13 cellular contexts compared by ENCODE assay signal in the genomic region with DNA sequence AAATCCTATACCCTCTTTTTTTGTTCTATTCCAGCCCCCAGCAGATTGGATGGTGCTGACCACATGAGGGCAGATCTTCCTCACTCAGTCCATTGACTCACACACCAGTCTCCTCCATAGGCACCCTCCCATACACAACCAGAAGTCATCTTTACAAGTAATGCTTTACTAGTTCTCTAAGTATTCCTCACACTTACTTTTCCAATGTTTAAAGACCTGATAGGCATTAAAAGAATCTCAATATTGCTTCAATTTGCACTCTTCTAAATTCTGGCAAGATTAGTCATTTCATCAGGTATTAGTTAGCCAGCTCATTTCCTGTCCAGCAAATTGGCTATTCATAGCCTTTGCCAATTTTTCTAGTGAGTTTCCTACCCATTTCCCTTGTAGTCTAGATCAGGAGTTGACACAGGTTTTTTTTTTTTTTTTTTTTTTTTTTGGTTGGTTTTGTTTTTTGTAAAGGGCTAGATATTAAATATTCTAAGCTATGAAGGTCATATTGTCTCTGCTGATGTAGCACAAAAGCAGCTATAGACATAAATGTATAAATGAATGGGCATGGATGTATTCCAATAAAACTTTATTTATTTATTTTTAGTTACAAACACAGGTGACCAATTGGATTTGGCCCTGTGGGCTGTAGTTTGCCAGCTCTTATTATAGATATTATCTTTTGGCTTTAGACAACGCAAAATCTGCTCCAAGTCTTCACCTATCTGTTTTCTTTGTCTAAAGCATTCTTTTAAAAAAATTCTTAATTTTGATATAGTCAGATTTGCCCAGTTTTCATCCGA.
A peak's percentile ranks its signal among the peaks of the same experiment; 100 is the strongest.
DNase-seq lines count a peak whose midpoint lies in the region; ATAC-seq and TF ChIP-seq lines count a peak whose summit lies in the region.
"Had no signal": no experiment of that assay in that cellular context is flagged by ENCODE, and none has a peak within 500 bp of the region (broad histone marks: within the 10 kb centered on the region; RNA-seq: fewer than 3 reads in every experiment).

No MANE protein-coding gene starts in this region.

- WGBS in mesenchymal stem cell, result no CpG with 5 or more reads among the region's 2 CpGs

- H4K20me1 ChIP-seq in PC-9 (ENCODE audit: insufficient read depth), result no peaks in the 10 kb centered on the region

- H4K91ac ChIP-seq in mesenchymal stem cell (ENCODE audit: low read length), result no peak overlapping the region

- no peak overlapping the region for H2BK12ac ChIP-seq in mesenchymal stem cell (ENCODE audit: low read length in 2 of 2)

- H3K36me3 ChIP-seq in PC-9 (ENCODE audit: low read depth) (no peaks in the 10 kb centered on the region), mesenchymal stem cell (ENCODE audit: control insufficient read depth in 1 of 2, insufficient read depth in 2 of 2, low read depth in 1 of 2, low read length in 2 of 2) (no peaks in the 10 kb centered on the region)
- H3K36me3 ChIP-seq: spleen had no signal

- H3K9me3 ChIP-seq in PC-9 (ENCODE audit: insufficient read depth, low read depth) (no peaks in the 10 kb centered on the region), mesenchymal stem cell (ENCODE audit: control insufficient read depth, low read length) (no peaks in the 10 kb centered on the region)
- H3K9me3 ChIP-seq: spleen had no signal

- peak overlapping the region; percentile 42 for H2AK5ac ChIP-seq in mesenchymal stem cell (ENCODE audit: low read length, severe bottlenecking)

- no peaks in the 10 kb centered on the region for H3K9me3 Mint-ChIP-seq in chondrocyte (ENCODE audit: low read depth)
- H3K9me3 Mint-ChIP-seq in activated T-cell treated with anti-CD3 and anti-CD28 coated beads, Interleukin-2, amount 50 U/mL, for 72 hours, result no peaks in the 10 kb centered on the region
- H3K9me3 Mint-ChIP-seq: H9 had no signal

- POLR2A ChIA-PET in PC-9 (lab: Charles Lee; ENCODE audit: unreplicated experiment), result interaction anchor here (0.7 kb wide), 1 partner anchor 460 kb away, joined by 21 read pairs; no protein-coding TSS in a partner anchor
- POLR2A ChIA-PET in HEK293T (lab: Yijun Ruan, JAX), result no interaction called here

- no peak overlapping the region for H3K4me3 ChIP-seq in PC-9
- no peak overlapping the region for H3K4me3 ChIP-seq in mesenchymal stem cell (ENCODE audit: insufficient read depth in 1 of 2, low read depth in 1 of 2, low read length in 2 of 2)
- H3K4me3 ChIP-seq: spleen had no signal

- H3K36me3 Mint-ChIP-seq in chondrocyte (ENCODE audit: low read depth), result no peaks in the 10 kb centered on the region
- H3K36me3 Mint-ChIP-seq in activated T-cell treated with anti-CD3 and anti-CD28 coated beads, Interleukin-2, amount 50 U/mL, for 72 hours (ENCODE audit: insufficient read depth in 2 of 2), result no peaks in the 10 kb centered on the region

- ATAC-seq in activated T-cell treated with anti-CD3 and anti-CD28 coated beads, Interleukin-2, amount 50 U/mL, for 72 hours (replicated peaks in 1 of 2), result no peak
- no peak for ATAC-seq in HG03159 (IDR thresholded peaks at IDR 0.05; ENCODE audit: unreplicated experiment)

- H3K4me2 ChIP-seq in PC-9 (peak overlapping the region; percentile 31; the same call in 1 of the 2 replicates), mesenchymal stem cell (ENCODE audit: low read length, poor library complexity, severe bottlenecking) (no peak overlapping the region)

- H3K27me3 Mint-ChIP-seq in chondrocyte (ENCODE audit: low read depth), result no peaks in the 10 kb centered on the region
- H3K27me3 Mint-ChIP-seq in activated T-cell treated with anti-CD3 and anti-CD28 coated beads, Interleukin-2, amount 50 U/mL, for 72 hours (ENCODE audit: low read depth), result peaks cover 16% of the 10 kb centered on the region

- no peak overlapping the region for H3K23ac ChIP-seq in mesenchymal stem cell (ENCODE audit: low read length in 2 of 2)

- H2AFZ ChIP-seq in PC-9 (no peak overlapping the region), mesenchymal stem cell (ENCODE audit: low read depth, low read length) (no peak overlapping the region)

- no peak overlapping the region for H3K18ac ChIP-seq in mesenchymal stem cell (ENCODE audit: low read depth in 1 of 2, low read length in 2 of 2)

- H3K4me1 Mint-ChIP-seq in chondrocyte (ENCODE audit: low read depth), result peaks cover 37% of the 10 kb centered on the region
- peaks cover 24% of the 10 kb centered on the region for H3K4me1 Mint-ChIP-seq in activated T-cell treated with anti-CD3 and anti-CD28 coated beads, Interleukin-2, amount 50 U/mL, for 72 hours (ENCODE audit: low read depth)

- no peaks in the 10 kb centered on the region for H3K79me2 ChIP-seq in PC-9 (ENCODE audit: low read depth)

- no TSS peak for BruUV-seq in PC-9 (replicated peaks; lab: Mats Ljungman, UMichigan)

- H3K14ac ChIP-seq in mesenchymal stem cell (ENCODE audit: low read length in 2 of 2), result no peak overlapping the region

- H3K27ac Mint-ChIP-seq in chondrocyte (ENCODE audit: unreplicated experiment), result peak overlapping the region; percentile 41
- H3K27ac Mint-ChIP-seq in activated T-cell treated with anti-CD3 and anti-CD28 coated beads, Interleukin-2, amount 50 U/mL, for 72 hours, result no peak overlapping the region

- H4K8ac ChIP-seq in mesenchymal stem cell (ENCODE audit: low read length), result no peak overlapping the region

- no peaks in the 10 kb centered on the region for H3K27me3 ChIP-seq in PC-9 (ENCODE audit: insufficient read depth, low read depth)
- H3K27me3 ChIP-seq in mesenchymal stem cell (ENCODE audit: control insufficient read depth in 1 of 2, insufficient read depth in 1 of 2, low read length in 2 of 2), result no peaks in the 10 kb centered on the region

- H3K27ac ChIP-seq in PC-9 (peak overlapping the region; percentile 46), mesenchymal stem cell (ENCODE audit: low read length, poor library complexity, severe bottlenecking) (peak overlapping the region; percentile 56)
- H3K27ac ChIP-seq: spleen had no signal

- H3K4ac ChIP-seq in mesenchymal stem cell (ENCODE audit: low read depth in 1 of 2, low read length in 2 of 2), result no peak overlapping the region

- CTCF ChIA-PET in PC-9 (lab: Charles Lee) (interaction anchor here (0.6 to 0.7 kb wide), 4 partner anchors 26 to 935 kb away, joined by 3 to 13 read pairs (median 6); no protein-coding TSS in a partner anchor), HEK293T (lab: Yijun Ruan, JAX) (interaction anchor here (0.7 kb wide), 1 partner anchor 192 kb away, joined by 3 read pairs; no protein-coding TSS in a partner anchor)

- H3K79me1 ChIP-seq in mesenchymal stem cell (replicated peaks; ENCODE audit: low read length, poor library complexity, severe bottlenecking), result no peaks in the 10 kb centered on the region

- H3K9me2 ChIP-seq in PC-9 (ENCODE audit: insufficient read depth), result no peaks in the 10 kb centered on the region

- H3K4me1 ChIP-seq in PC-9 (replicated peaks; ENCODE audit: insufficient read depth) (peaks cover 61% of the 10 kb centered on the region), mesenchymal stem cell (ENCODE audit: control insufficient read depth, insufficient read depth, low read depth, low read length) (peaks cover 30% of the 10 kb centered on the region)

- no peak overlapping the region for H3K4me3 Mint-ChIP-seq in chondrocyte (ENCODE audit: unreplicated experiment)
- H3K4me3 Mint-ChIP-seq in activated T-cell treated with anti-CD3 and anti-CD28 coated beads, Interleukin-2, amount 50 U/mL, for 72 hours, result no peak overlapping the region
- H3K4me3 Mint-ChIP-seq: H9 had no signal

- no peak overlapping the region for H2BK120ac ChIP-seq in mesenchymal stem cell (ENCODE audit: low read depth, low read length)

- H2BK15ac ChIP-seq in mesenchymal stem cell (ENCODE audit: low read depth, poor library complexity, severe bottlenecking), result no peak overlapping the region

- H2BK5ac ChIP-seq in mesenchymal stem cell (ENCODE audit: low read depth, low read length, poor library complexity, severe bottlenecking), result no peak overlapping the region

- H3F3A ChIP-seq in PC-9 (ENCODE audit: insufficient read depth, low read depth), result peaks cover 34% of the 10 kb centered on the region

- intact Hi-C loops in PC-9 (cut with micrococcal nuclease; ENCODE audit: unreplicated experiment), result loop anchor here (5.0 kb wide), 1 partner anchor 470 kb away; no protein-coding TSS in a partner anchor

- DNase-seq in EL, result peak; percentile 88
- peak in 1 of 2 experiments; percentile 85 for DNase-seq in PC-9
- DNase-seq in chondrocyte (ENCODE audit: low spot score), result no peak
- no peak for DNase-seq in mesenchymal stem cell
- no peak for DNase-seq in HEK293T (ENCODE audit: extremely low spot score)
- no peak for DNase-seq in activated T-cell treated with anti-CD3 and anti-CD28 coated beads, Interleukin-2, amount 50 U/mL, for 72 hours
- DNase-seq in hepatic stellate cell (ENCODE audit: low spot score), result no peak
- DNase-seq: activated CD4-positive, alpha-beta T cell treated with anti-CD3 and anti-CD28 coated beads, Interleukin-2, amount 50 U/mL, for 48 hours; activated gamma-delta T cell; H9; nucleus accumbens; spleen had no signal

- TF ChIP-seq CTCF in PC-9 (conservative IDR thresholded peaks at IDR 0.05) (no peak), chondrocyte (IDR thresholded peaks at IDR 0.05) (peak; percentile 30)

- peak overlapping the region; percentile 25 for H3K9ac ChIP-seq in mesenchymal stem cell (ENCODE audit: low read length)

TF ChIP-seq in HEK293T, 16 proteins besides CTCF, POLR2A, EP300 and RAD21:
- TF ChIP-seq ARNT (IDR thresholded peaks at IDR 0.05), result no peak
- no peak for TF ChIP-seq HDGF (IDR thresholded peaks at IDR 0.05; ENCODE audit: borderline replicate concordance)
- no peak for TF ChIP-seq TARDBP (IDR thresholded peaks at IDR 0.05)
- no peak for TF ChIP-seq ZNF384 (IDR thresholded peaks at IDR 0.05)
- no peak for TF ChIP-seq FOXA1 (IDR thresholded peaks at IDR 0.05)
- TF ChIP-seq ELF4 (IDR thresholded peaks at IDR 0.05), result no peak
- no peak for TF ChIP-seq CTBP1 (IDR thresholded peaks at IDR 0.05; ENCODE audit: borderline replicate concordance)
- TF ChIP-seq FOXM1 (IDR thresholded peaks at IDR 0.05; ENCODE audit: borderline replicate concordance), result no peak
TF ChIP-seq in HEK293T: peak in this region for 0.
